24 cellular contexts compared by ENCODE assay signal in genomic region chr9:8356406-8356805, GRCh38.
"Had no signal": no experiment of that assay in that cellular context is flagged by ENCODE, and none has a peak within 500 bp of the region (broad histone marks: within the 10 kb centered on the region; RNA-seq: fewer than 3 reads in every experiment).

No MANE protein-coding gene starts in this region.

- ATAC-seq: gastrocnemius medialis, left cardiac atrium, left lung, left ventricle myocardium superior, lower lobe of right lung, mucosa of descending colon had no signal

- H3K27me3 ChIP-seq: colonic mucosa, dorsolateral prefrontal cortex, esophagus muscularis mucosa, gastrocnemius medialis, heart right ventricle, left lung had no signal

- H3K36me3 ChIP-seq: colonic mucosa, esophagus muscularis mucosa, gastrocnemius medialis, heart right ventricle, left lung, lower lobe of right lung had no signal

- H3K9me3 ChIP-seq: colonic mucosa, esophagus muscularis mucosa, gastrocnemius medialis, left lung, lower lobe of right lung, mucosa of descending colon had no signal

- H3K4me1 ChIP-seq: colonic mucosa, esophagus muscularis mucosa, gastrocnemius medialis, heart right ventricle, lower lobe of right lung had no signal

- FAIRE-seq: islet of Langerhans, keratinocyte had no signal

- H3K36me3 Mint-ChIP-seq: naive B cell had no signal

- H3K4me3 Mint-ChIP-seq: dendritic cell treated with granulocyte-macrophage colony-stimulating factor and Interleukin-4, amounts not matched to agents 40 ng/mL and 50 ng/mL, for 4 days; mesothelial cell of epicardium; naive B cell had no signal

- H3K27ac ChIP-seq: colonic mucosa, esophagus muscularis mucosa, gastrocnemius medialis, heart right ventricle, left lung, lower lobe of right lung had no signal

- H3K4me1 Mint-ChIP-seq: naive B cell had no signal

- H3K9me3 Mint-ChIP-seq: dendritic cell treated with granulocyte-macrophage colony-stimulating factor and Interleukin-4, amounts not matched to agents 40 ng/mL and 50 ng/mL, for 4 days; naive B cell had no signal

- H3K4me3 ChIP-seq: colonic mucosa, dorsolateral prefrontal cortex, esophagus muscularis mucosa, gastrocnemius medialis, heart right ventricle, left lung, lower lobe of right lung, mucosa of descending colon had no signal

- H3K27ac Mint-ChIP-seq: dendritic cell treated with granulocyte-macrophage colony-stimulating factor and Interleukin-4, amounts not matched to agents 40 ng/mL and 50 ng/mL, for 4 days; mesothelial cell of epicardium; naive B cell had no signal

- H3K27me3 Mint-ChIP-seq: dendritic cell treated with granulocyte-macrophage colony-stimulating factor and Interleukin-4, amounts not matched to agents 40 ng/mL and 50 ng/mL, for 4 days; naive B cell had no signal

- DNase-seq: colonic mucosa; cortex of kidney; dorsolateral prefrontal cortex; effector CD4-positive, alpha-beta T cell; effector memory CD4-positive, alpha-beta T cell; foreskin fibroblast; foreskin melanocyte; gastrocnemius medialis; glutamatergic neuron; head of caudate nucleus; heart right ventricle; hippocampal formation; left cardiac atrium; left lung; left ventricle myocardium superior; lower lobe of right lung; mesenchymal stem cell; mucosa of descending colon; naive B cell had no signal
